1 cellular context compared by ENCODE assay signal in the genomic region with DNA sequence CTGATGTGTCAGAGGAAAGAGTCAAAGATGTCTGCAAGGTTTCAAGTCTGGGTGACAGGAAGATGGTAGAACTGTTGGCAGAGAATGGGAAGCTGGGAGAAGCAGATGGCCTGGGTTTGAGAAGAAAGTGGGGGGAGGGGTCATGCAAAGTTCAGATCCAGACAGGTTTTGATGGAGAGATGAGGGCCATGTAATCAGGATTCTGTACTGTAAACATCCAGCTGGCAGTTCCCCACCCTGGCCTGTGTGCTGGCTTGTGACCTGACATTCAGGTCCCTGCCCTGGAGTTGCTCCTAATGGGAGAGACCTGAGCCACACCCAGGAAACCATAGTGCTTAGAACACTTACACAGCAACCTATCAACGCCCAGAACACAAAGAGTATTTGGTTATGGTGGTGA.
TF ChIP-seq lines count a peak whose summit lies in the region.

No MANE protein-coding gene starts in this region.

TF ChIP-seq in endothelial cell of umbilical vein, 7 proteins besides CTCF, POLR2A, EP300 and RAD21:
- TF ChIP-seq POLR2AphosphoS5 (IDR thresholded peaks at IDR 0.05; ENCODE audit: insufficient read depth, low read depth, low read length) (no peak), EZH2 (IDR thresholded peaks at IDR 0.05; ENCODE audit: borderline replicate concordance, low read depth, low read length, severe bottlenecking) (no peak), MYC (IDR thresholded peaks at IDR 0.05; ENCODE audit: low read depth, low read length) (no peak), GATA2 (IDR thresholded peaks at IDR 0.05; ENCODE audit: insufficient read depth, insufficient read length, low read depth, low read length) (no peak), FOS (IDR thresholded peaks at IDR 0.05; ENCODE audit: borderline replicate concordance, insufficient read depth, low read length) (no peak), JUN (IDR thresholded peaks at IDR 0.05; ENCODE audit: borderline replicate concordance, insufficient read depth, insufficient read length, low read depth) (no peak)
- TF ChIP-seq, protein P1, sequence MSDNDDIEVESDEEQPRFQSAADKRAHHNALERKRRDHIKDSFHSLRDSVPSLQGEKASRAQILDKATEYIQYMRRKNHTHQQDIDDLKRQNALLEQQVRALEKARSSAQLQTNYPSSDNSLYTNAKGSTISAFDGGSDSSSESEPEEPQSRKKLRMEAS (IDR thresholded peaks at IDR 0.05; ENCODE audit: insufficient read depth, insufficient read length): no peak
